1 cellular context compared by ENCODE assay signal in the genomic region with DNA sequence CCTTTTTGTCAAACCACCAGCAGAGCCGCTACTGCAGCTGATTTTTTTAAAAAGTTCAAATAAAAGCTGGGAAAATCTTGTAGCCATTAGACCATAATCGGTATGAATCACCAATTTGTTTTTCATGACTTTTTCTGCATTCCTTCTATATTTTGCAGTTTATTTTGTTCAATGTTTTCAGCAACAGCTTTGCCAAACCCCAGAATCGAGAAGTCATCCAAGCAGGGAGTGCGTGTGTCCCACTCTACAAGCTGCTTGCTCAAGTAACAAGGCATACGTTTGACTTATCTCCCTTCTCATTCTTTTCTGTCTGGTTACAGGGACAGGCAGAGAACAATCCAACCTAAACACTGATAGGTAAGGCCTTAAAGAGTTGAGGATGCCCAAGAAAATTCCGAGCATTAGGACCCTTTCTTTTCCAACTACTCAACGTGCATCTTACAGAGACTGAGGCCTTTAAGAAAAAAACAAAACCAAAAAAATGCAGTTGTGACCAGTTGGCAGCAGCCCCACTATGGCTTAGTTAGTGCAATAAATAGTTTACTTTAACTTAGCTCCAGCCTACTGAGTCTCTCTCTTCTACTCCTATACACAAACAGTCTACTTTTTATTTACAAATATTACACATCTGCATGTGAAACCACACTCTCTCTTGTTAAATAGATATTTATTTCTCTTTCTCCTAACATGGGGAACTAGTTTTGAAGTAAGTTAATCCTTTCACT.
TF ChIP-seq lines count a peak whose summit lies in the region.

No MANE protein-coding gene starts in this region.

TF ChIP-seq in IMR-90, 13 proteins besides CTCF, POLR2A, EP300 and RAD21:
- TF ChIP-seq SMC3 (IDR thresholded peaks at IDR 0.05; ENCODE audit: low read depth, low read length), result no peak
- TF ChIP-seq MXI1 (IDR thresholded peaks at IDR 0.05; ENCODE audit: borderline replicate concordance, low read depth, low read length), result no peak
